17 cellular contexts compared by ENCODE assay signal in genomic region chr16:75296606-75297005, GRCh38. TPM values are rescaled to one million over a fixed set of nuclear protein-coding genes. Genes with fewer than 3 reads are reported as not detected.
DNase-seq lines count a peak whose midpoint lies in the region; ATAC-seq and TF ChIP-seq lines count a peak whose summit lies in the region.
"Had no signal": no experiment of that assay in that cellular context is flagged by ENCODE, and none has a peak within 500 bp of the region (broad histone marks: within the 10 kb centered on the region; RNA-seq: fewer than 3 reads in every experiment).

No MANE protein-coding gene starts in this region.

- DNase-seq in HFFc6 (peak; percentile 17), fibroblast of villous mesenchyme (ENCODE audit: low read depth) (peak; percentile 61), pons (ENCODE audit: low spot score) (peak; percentile 88), NOMO-1 treated with DMSO at 0.1 percent for 48 hours (lab: John Stamatoyannopoulos, UW; ENCODE audit: unreplicated experiment) (no peak), left lung (no peak)
- DNase-seq in activated naive CD4-positive, alpha-beta T cell (lab: John Stamatoyannopoulos, UW): no peak
- DNase-seq in activated CD8-positive, alpha-beta memory T cell treated with anti-CD3 and anti-CD28 coated beads, Interleukin-2, amount 10 ng/mL, durations not matched to agents 7 days and 5 days: no peak
- DNase-seq: activated CD4-positive, alpha-beta T cell treated with anti-CD3 and anti-CD28 coated beads, Interleukin-2, amount 50 U/mL, for 4 hours; activated effector memory CD4-positive, alpha-beta T cell treated with Interleukin-2 at 50 U/mL for 16 hours; immature natural killer cell; naive thymus-derived CD4-positive, alpha-beta T cell; NCI-H1694; tibial artery had no signal

- peaks cover 52% of the 10 kb centered on the region for H3K4me1 Mint-ChIP-seq in HFFc6 (ENCODE audit: low read depth)
- H3K4me1 Mint-ChIP-seq in activated CD8-positive, alpha-beta memory T cell treated with anti-CD3 and anti-CD28 coated beads, Interleukin-2, amount 10 ng/mL, durations not matched to agents 7 days and 5 days: no peaks in the 10 kb centered on the region
- H3K4me1 Mint-ChIP-seq: naive thymus-derived CD4-positive, alpha-beta T cell had no signal

- intact Hi-C loops in left lung (cut with DNase I): no loop called here

- peak; percentile 59; the same call in 1 of the 3 replicates for ATAC-seq in SK-N-SH treated with all-trans-retinoic acid at 6 μM for 48 hours
- no peak for ATAC-seq in left lung
- ATAC-seq in activated CD8-positive, alpha-beta memory T cell treated with anti-CD3 and anti-CD28 coated beads, Interleukin-2, amount 10 ng/mL, durations not matched to agents 7 days and 5 days: no peak
- ATAC-seq: esophagus mucosa; naive thymus-derived CD4-positive, alpha-beta T cell had no signal

- H3K27me3 ChIP-seq in left lung: no peaks in the 10 kb centered on the region
- H3K27me3 ChIP-seq: tibial artery had no signal

- H3K9me3 ChIP-seq in left lung: no peaks in the 10 kb centered on the region
- H3K9me3 ChIP-seq: tibial artery had no signal

- TF ChIP-seq CTCF in HFFc6 (IDR thresholded peaks at IDR 0.05): no peak
- TF ChIP-seq CTCF in fibroblast of villous mesenchyme (IDR thresholded peaks at IDR 0.05; ENCODE audit: insufficient read depth, low read depth, low read length): no peak
- no peak for TF ChIP-seq CTCF in left lung (IDR thresholded peaks at IDR 0.05)

- H3K36me3 Mint-ChIP-seq in HFFc6 (ENCODE audit: low read depth): peaks cover 38% of the 10 kb centered on the region
- H3K36me3 Mint-ChIP-seq in activated CD8-positive, alpha-beta memory T cell treated with anti-CD3 and anti-CD28 coated beads, Interleukin-2, amount 10 ng/mL, durations not matched to agents 7 days and 5 days: peaks cover 25% of the 10 kb centered on the region

- H3K4me3 ChIP-seq in fibroblast of villous mesenchyme (ENCODE audit: low read depth, low read length) (no peak overlapping the region), left lung (no peak overlapping the region)
- H3K4me3 ChIP-seq: tibial artery had no signal

- peak overlapping the region; percentile 57 for H3K27ac Mint-ChIP-seq in HFFc6
- H3K27ac Mint-ChIP-seq in activated CD8-positive, alpha-beta memory T cell treated with anti-CD3 and anti-CD28 coated beads, Interleukin-2, amount 10 ng/mL, durations not matched to agents 7 days and 5 days: no peak overlapping the region
- H3K27ac Mint-ChIP-seq: IgD-negative memory B cell; immature natural killer cell; naive thymus-derived CD4-positive, alpha-beta T cell had no signal

- CTCF ChIA-PET in activated CD8-positive, alpha-beta memory T cell treated with anti-CD3 and anti-CD28 coated beads, Interleukin-2, amount 10 ng/mL, durations not matched to agents 7 days and 5 days (lab: Charles Lee): interaction anchor here (1.4 kb wide), 1 partner anchor 11 kb away, joined by 3 read pairs; no protein-coding TSS in a partner anchor

- H3K27ac ChIP-seq in left lung: no peak overlapping the region
- H3K27ac ChIP-seq: tibial artery had no signal

- 0 out of 2 replicates have a peak, but pooled peaks cover 1% of the 10 kb centered on the region for H3K27me3 Mint-ChIP-seq in HFFc6 (ENCODE audit: insufficient read depth)
- no peaks in the 10 kb centered on the region for H3K27me3 Mint-ChIP-seq in activated CD8-positive, alpha-beta memory T cell treated with anti-CD3 and anti-CD28 coated beads, Interleukin-2, amount 10 ng/mL, durations not matched to agents 7 days and 5 days

- no peak overlapping the region for H3K4me3 Mint-ChIP-seq in HFFc6
- H3K4me3 Mint-ChIP-seq in activated CD8-positive, alpha-beta memory T cell treated with anti-CD3 and anti-CD28 coated beads, Interleukin-2, amount 10 ng/mL, durations not matched to agents 7 days and 5 days: no peak overlapping the region
- H3K4me3 Mint-ChIP-seq: immature natural killer cell had no signal

- H3K9me3 Mint-ChIP-seq in HFFc6: no peaks in the 10 kb centered on the region
- no peaks in the 10 kb centered on the region for H3K9me3 Mint-ChIP-seq in activated CD8-positive, alpha-beta memory T cell treated with anti-CD3 and anti-CD28 coated beads, Interleukin-2, amount 10 ng/mL, durations not matched to agents 7 days and 5 days (ENCODE audit: low read depth)
- H3K9me3 Mint-ChIP-seq: IgD-negative memory B cell; naive thymus-derived CD4-positive, alpha-beta T cell had no signal

- peaks cover 0 to 63% of the 10 kb centered on the region in 2 donors for H3K36me3 ChIP-seq in left lung

- H3K4me1 ChIP-seq in left lung: no peaks in the 10 kb centered on the region
- H3K4me1 ChIP-seq: tibial artery had no signal

TF ChIP-seq in SK-N-SH treated with all-trans-retinoic acid at 6 μM for 48 hours, 23 proteins besides CTCF, POLR2A, EP300 and RAD21:
- TF ChIP-seq RARB (CRISPR knock-in tag; IDR thresholded peaks at IDR 0.05) (no peak), TSHZ2 (CRISPR knock-in tag; IDR thresholded peaks at IDR 0.05) (no peak), TCF4 (CRISPR knock-in tag; IDR thresholded peaks at IDR 0.05; ENCODE audit: borderline replicate concordance) (no peak), ZNF8 (CRISPR knock-in tag; IDR thresholded peaks at IDR 0.05) (no peak), PPARA (CRISPR knock-in tag; IDR thresholded peaks at IDR 0.05; ENCODE audit: borderline replicate concordance) (no peak), ZFP3 (CRISPR knock-in tag; IDR thresholded peaks at IDR 0.05) (no peak), POU6F1 (CRISPR knock-in tag; IDR thresholded peaks at IDR 0.05; ENCODE audit: borderline replicate concordance, low read depth) (no peak), ARNTL (CRISPR knock-in tag; IDR thresholded peaks at IDR 0.05; ENCODE audit: borderline replicate concordance, low read depth) (no peak), CREB5 (CRISPR knock-in tag; IDR thresholded peaks at IDR 0.05; ENCODE audit: low read depth) (no peak), ISL1 (CRISPR knock-in tag; IDR thresholded peaks at IDR 0.05) (no peak), ESRRG (CRISPR knock-in tag; IDR thresholded peaks at IDR 0.05) (no peak), ZFP30 (CRISPR knock-in tag; IDR thresholded peaks at IDR 0.05) (no peak)

RNA-seq across cellular contexts. Expression of gene BCAR1, which starts 45.2 kb away (rescaled TPM):
- 100 to 1,000 TPM; 126 to 148 (median 130) TPM for total RNA-seq in HFFc6 (2021; fragmentation: NEBNext Ultra II Directional; extraction: Animal tissue kit (Norgen Biotek cat#: 25700))
- 87.2 and 120 TPM in 2 replicates for total RNA-seq in fibroblast of villous mesenchyme
- total RNA-seq in left lung: 10 to 100 TPM; 67.6 to 73.6 TPM
- total RNA-seq in activated CD8-positive, alpha-beta memory T cell treated with anti-CD3 and anti-CD28 coated beads, Interleukin-2, amount 10 ng/mL, durations not matched to agents 7 days and 5 days: under 1 TPM in 1 of 2 experiments, not detected in 1; 0.19 TPM
- total RNA-seq: naive thymus-derived CD4-positive, alpha-beta T cell; T-helper 1 cell treated with Interleukin-12 subunit alpha and Interleukin-12 subunit beta and Interleukin-4 antibody, amounts not matched to agents 30 ng/mL and 1 ng/mL, for 36 hours had no signal

Comparison
In these comparisons a context has a peak if more than half of its experiments do, and no peak if none do; other contexts are left out.
1. DNase-seq: peak in HFFc6 (single experiment), fibroblast of villous mesenchyme (single experiment) and pons (single experiment); none in NOMO-1 treated with DMSO at 0.1 percent for 48 hours (single experiment), activated naive CD4-positive, alpha-beta T cell (0 of 4), left lung (0 of 2) and activated CD8-positive, alpha-beta memory T cell treated with anti-CD3 and anti-CD28 coated beads, Interleukin-2, amount 10 ng/mL, durations not matched to agents 7 days and 5 days (single experiment).
2. RNA of gene BCAR1, which starts 45.2 kb away (total RNA-seq): 126 to 148 TPM in HFFc6, 87.2 to 120 TPM in fibroblast of villous mesenchyme and 67.6 to 73.6 TPM in left lung; 0.19 TPM in activated CD8-positive, alpha-beta memory T cell treated with anti-CD3 and anti-CD28 coated beads, Interleukin-2, amount 10 ng/mL, durations not matched to agents 7 days and 5 days; every median in the first group is over 10 times any median in the second.